In the genomic region with DNA sequence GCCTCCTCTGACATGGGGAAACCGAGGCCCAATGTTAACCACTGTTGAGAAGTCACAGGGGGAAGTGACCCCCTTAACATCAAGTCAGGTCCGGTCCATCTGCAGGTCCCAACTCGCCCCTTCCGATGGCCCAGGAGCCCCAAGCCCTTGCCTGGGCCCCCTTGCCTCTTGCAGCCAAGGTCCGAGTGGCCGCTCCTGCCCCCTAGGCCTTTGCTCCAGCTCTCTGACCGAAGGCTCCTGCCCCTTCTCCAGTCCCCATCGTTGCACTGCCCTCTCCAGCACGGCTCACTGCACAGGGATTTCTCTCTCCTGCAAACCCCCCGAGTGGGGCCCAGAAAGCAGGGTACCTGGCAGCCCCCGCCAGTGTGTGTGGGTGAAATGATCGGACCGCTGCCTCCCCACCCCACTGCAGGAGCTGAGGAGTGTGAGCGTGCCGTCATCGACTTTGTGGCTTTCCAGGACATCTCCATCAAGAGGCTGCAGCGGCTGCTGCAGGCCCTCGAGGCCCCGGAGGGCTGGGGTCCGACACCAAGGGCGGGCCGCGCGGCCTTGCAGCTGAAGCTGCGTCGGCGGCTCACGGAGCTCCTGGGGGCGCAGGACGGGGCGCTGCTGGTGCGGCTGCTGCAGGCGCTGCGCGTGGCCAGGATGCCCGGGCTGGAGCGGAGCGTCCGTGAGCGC, we compare ENCODE assay signal across 8 cellular contexts. TPM values are rescaled to one million over a fixed set of nuclear protein-coding genes. Genes with fewer than 3 reads are reported as not detected.
DNase-seq lines count a peak whose midpoint lies in the region; ATAC-seq and TF ChIP-seq lines count a peak whose summit lies in the region.
"Had no signal": no experiment of that assay in that cellular context is flagged by ENCODE, and none has a peak within 500 bp of the region (broad histone marks: within the 10 kb centered on the region; RNA-seq: fewer than 3 reads in every experiment).

No MANE protein-coding gene starts in this region.

- H3K4me1 ChIP-seq in upper lobe of left lung, result peaks cover 30 to 43% (median 33%) of the 10 kb centered on the region in 4 donors

- H3K27ac ChIP-seq in upper lobe of left lung, result peak overlapping the region in 2 of 4 donors; percentile 45 to 77
- no peak overlapping the region for H3K27ac ChIP-seq in coronary artery
- H3K27ac ChIP-seq: vagina had no signal

- TF ChIP-seq CTCF in upper lobe of left lung (IDR thresholded peaks at IDR 0.05) (no peak), coronary artery (IDR thresholded peaks at IDR 0.05) (no peak)

- H3K36me3 ChIP-seq in upper lobe of left lung, result peaks cover 0 to 31% (median 10%) of the 10 kb centered on the region in 4 donors
- H3K36me3 ChIP-seq: vagina had no signal

- no peaks in the 10 kb centered on the region for H3K27me3 ChIP-seq in upper lobe of left lung
- H3K27me3 ChIP-seq: vagina had no signal

- intact Hi-C loops in cardiac septum (cut with DNase I), result loop anchor here (5.0 kb wide), 1 partner anchor 39 kb away; a partner anchor contains a TSS

- H3K36me3 Mint-ChIP-seq in activated naive CD4-positive, alpha-beta T cell treated with anti-CD3 and anti-CD28 coated beads, Interleukin-2, amount 50 U/mL, for 72 hours, result peaks cover 0 to 6% of the 10 kb centered on the region in 2 donors

- no peak for ATAC-seq in activated naive CD4-positive, alpha-beta T cell treated with anti-CD3 and anti-CD28 coated beads, Interleukin-2, amount 50 U/mL, for 72 hours
- ATAC-seq in upper lobe of left lung (ENCODE audit: low FRiP score in 2 of 2), result no peak

- peak overlapping the region; percentile 42 to 86 for H3K27ac Mint-ChIP-seq in activated naive CD4-positive, alpha-beta T cell treated with anti-CD3 and anti-CD28 coated beads, Interleukin-2, amount 50 U/mL, for 72 hours
- H3K27ac Mint-ChIP-seq: memory B cell had no signal

- H3K9me3 Mint-ChIP-seq in activated naive CD4-positive, alpha-beta T cell treated with anti-CD3 and anti-CD28 coated beads, Interleukin-2, amount 50 U/mL, for 72 hours, result no peaks in the 10 kb centered on the region
- H3K9me3 Mint-ChIP-seq: memory B cell had no signal

- H3K4me3 ChIP-seq in upper lobe of left lung (peak overlapping the region in 3 of 4 donors; percentile 1 to 38 (median 12)), coronary artery (no peak overlapping the region)

- H3K9me3 ChIP-seq in upper lobe of left lung, result no peaks in the 10 kb centered on the region
- H3K9me3 ChIP-seq: vagina had no signal

- no peak for TF ChIP-seq EP300 in upper lobe of left lung (IDR thresholded peaks at IDR 0.05)

- TF ChIP-seq POLR2A in upper lobe of left lung (IDR thresholded peaks at IDR 0.05), result no peak

- 88 to 91% methylated on average over 14 to 33 of the region's 40 CpGs for WGBS in upper lobe of left lung, 2 donors

- DNase-seq in activated naive CD4-positive, alpha-beta T cell treated with anti-CD3 and anti-CD28 coated beads, Interleukin-2, amount 50 U/mL, for 72 hours (ENCODE audit: low spot score in 2 of 2), result no peak
- no peak for DNase-seq in activated naive CD4-positive, alpha-beta T cell treated with Interleukin-2 at 50 U/mL for 16 hours
- peak; percentile 61 for DNase-seq in cardiac septum (ENCODE audit: low spot score)
- peak in 1 of 2 donors; percentile 83 for DNase-seq in upper lobe of left lung
- no peak for DNase-seq in coronary artery (ENCODE audit: low spot score)
- no peak for DNase-seq in NCI-H2107 treated with DMSO at 0.1 percent for 48 hours (lab: John Stamatoyannopoulos, UW; ENCODE audit: unreplicated experiment)

RNA-seq across cellular contexts. Expression of a gene that starts 1.6 kb away (rescaled TPM):
- not detected for total RNA-seq in activated naive CD4-positive, alpha-beta T cell treated with anti-CD3 and anti-CD28 coated beads, Interleukin-2, amount 50 U/mL, for 72 hours
- total RNA-seq in cardiac septum (not detected), upper lobe of left lung (10 to 100 TPM; 13.8 to 34.8 (median 16.9) TPM)

RNA-seq across cellular contexts. Expression of a gene that starts 9.8 kb away (rescaled TPM):
- 10 to 100 TPM; 36.1 to 53.4 TPM for total RNA-seq in activated naive CD4-positive, alpha-beta T cell treated with anti-CD3 and anti-CD28 coated beads, Interleukin-2, amount 50 U/mL, for 72 hours
- total RNA-seq in cardiac septum (40.3 TPM), upper lobe of left lung (10 to 100 TPM; 26.8 to 56.4 (median 46.3) TPM)

RNA-seq across cellular contexts. Expression of a gene that starts 9.8 kb away (rescaled TPM):
- 10 to 100 TPM; 12.5 to 24.0 TPM for total RNA-seq in activated naive CD4-positive, alpha-beta T cell treated with anti-CD3 and anti-CD28 coated beads, Interleukin-2, amount 50 U/mL, for 72 hours
- 16.7 TPM for total RNA-seq in cardiac septum
- total RNA-seq in upper lobe of left lung, result 10 to 100 TPM; 24.8 to 70.2 (median 36.8) TPM

RNA-seq across cellular contexts. Expression of a gene that starts 38.5 kb away (rescaled TPM):
- total RNA-seq in activated naive CD4-positive, alpha-beta T cell treated with anti-CD3 and anti-CD28 coated beads, Interleukin-2, amount 50 U/mL, for 72 hours, result 10 to 100 TPM in 1 of 2 donors, 1 to 10 TPM in 1; 6.3 to 18.2 TPM
- 5.0 TPM for total RNA-seq in cardiac septum
- 10 to 100 TPM; 12.4 to 51.3 (median 15.3) TPM for total RNA-seq in upper lobe of left lung

RNA-seq across cellular contexts. Expression of a gene that starts 39.9 kb away (rescaled TPM):
- total RNA-seq in activated naive CD4-positive, alpha-beta T cell treated with anti-CD3 and anti-CD28 coated beads, Interleukin-2, amount 50 U/mL, for 72 hours, result 10 to 100 TPM; 45.7 to 51.4 TPM
- 10.5 TPM for total RNA-seq in cardiac septum
- total RNA-seq in upper lobe of left lung, result 10 to 100 TPM in 5 of 6 donors, 1 to 10 TPM in 1; 8.6 to 73.3 (median 32.5) TPM

Comparison
In these comparisons a context has a peak if more than half of its experiments do, and no peak if none do; other contexts are left out.
1. RNA of a gene that starts 1.6 kb away (total RNA-seq): 13.8 to 34.8 TPM in upper lobe of left lung; not detected in cardiac septum (single experiment) and not detected in activated naive CD4-positive, alpha-beta T cell treated with anti-CD3 and anti-CD28 coated beads, Interleukin-2, amount 50 U/mL, for 72 hours; every median in the first group is over 10 times any median in the second.